Comparison of ENCODE assay signal across 1 cellular context in genomic region chr3:195738274-195739044, GRCh38.
TF ChIP-seq lines count a peak whose summit lies in the region.

No MANE protein-coding gene starts in this region.

TF ChIP-seq in HepG2, 621 proteins besides CTCF, POLR2A, EP300 and RAD21:
- no peak for TF ChIP-seq ZNF234 (CRISPR knock-in tag; conservative IDR thresholded peaks at IDR 0.05)
- no peak for TF ChIP-seq TSC22D2 (CRISPR knock-in tag; IDR thresholded peaks at IDR 0.05; ENCODE audit: borderline replicate concordance)
- TF ChIP-seq PAF1 (CRISPR knock-in tag; IDR thresholded peaks at IDR 0.05): no peak
- TF ChIP-seq ZNF558 (CRISPR knock-in tag; IDR thresholded peaks at IDR 0.05; ENCODE audit: borderline replicate concordance): no peak
- no peak for TF ChIP-seq ZSCAN5A (CRISPR knock-in tag; IDR thresholded peaks at IDR 0.05; ENCODE audit: borderline replicate concordance)
- no peak for TF ChIP-seq MIER2 (CRISPR knock-in tag; IDR thresholded peaks at IDR 0.05)
- no peak for TF ChIP-seq FOSL1 (CRISPR knock-in tag; IDR thresholded peaks at IDR 0.05; ENCODE audit: borderline replicate concordance)
- TF ChIP-seq ELF3 (CRISPR knock-in tag; IDR thresholded peaks at IDR 0.05): no peak
- no peak for TF ChIP-seq NFE2 (CRISPR knock-in tag; IDR thresholded peaks at IDR 0.05)
- no peak for TF ChIP-seq FOXP4 (CRISPR knock-in tag; IDR thresholded peaks at IDR 0.05)
- no peak for TF ChIP-seq DNMT3B (CRISPR knock-in tag; conservative IDR thresholded peaks at IDR 0.05)
- no peak for TF ChIP-seq ZNF749 (CRISPR knock-in tag; IDR thresholded peaks at IDR 0.05; ENCODE audit: borderline replicate concordance)
- no peak for TF ChIP-seq SNRNP70 (IDR thresholded peaks at IDR 0.05; ENCODE audit: low read depth, low read length)
- no peak for TF ChIP-seq ZGPAT (CRISPR knock-in tag; IDR thresholded peaks at IDR 0.05)
- TF ChIP-seq NPAS2 (CRISPR knock-in tag; IDR thresholded peaks at IDR 0.05; ENCODE audit: borderline replicate concordance): no peak
